16 cellular contexts compared by ENCODE assay signal in genomic region chr2:12284487-12284886, GRCh38.
A peak's percentile ranks its signal among the peaks of the same experiment; 100 is the strongest.
DNase-seq lines count a peak whose midpoint lies in the region; ATAC-seq and TF ChIP-seq lines count a peak whose summit lies in the region.
"Had no signal": no experiment of that assay in that cellular context is flagged by ENCODE, and none has a peak within 500 bp of the region (broad histone marks: within the 10 kb centered on the region; RNA-seq: fewer than 3 reads in every experiment).

No MANE protein-coding gene starts in this region.

- peaks cover 18% of the 10 kb centered on the region for H3K4me1 ChIP-seq in vagina
- H3K4me1 ChIP-seq: body of pancreas, pancreas, thyroid gland had no signal

- no peaks in the 10 kb centered on the region for H3K36me3 ChIP-seq in vagina
- H3K36me3 ChIP-seq: pancreas, thyroid gland had no signal

- no peaks in the 10 kb centered on the region for H3K9me3 ChIP-seq in vagina
- H3K9me3 ChIP-seq: body of pancreas, pancreas, thyroid gland had no signal

- no peaks in the 10 kb centered on the region for H3K9me3 Mint-ChIP-seq in activated naive CD8-positive, alpha-beta T cell treated with anti-CD3 and anti-CD28 coated beads, Interleukin-2, amount 50 U/mL, for 24 hours
- no peaks in the 10 kb centered on the region for H3K9me3 Mint-ChIP-seq in activated naive CD8-positive, alpha-beta T cell treated with anti-CD3 and anti-CD28 coated beads for 36 hours

- intact Hi-C loops in left ventricle myocardium superior (cut with micrococcal nuclease): no loop called here
- intact Hi-C loops in vagina (cut with DNase I): no loop called here

- ATAC-seq in activated naive CD8-positive, alpha-beta T cell treated with anti-CD3 and anti-CD28 coated beads, Interleukin-2, amount 50 U/mL, for 24 hours: peak; percentile 76
- ATAC-seq in GM18867 (IDR thresholded peaks at IDR 0.05; ENCODE audit: unreplicated experiment) (no peak), left ventricle myocardium superior (no peak), GM18858 (IDR thresholded peaks at IDR 0.05; ENCODE audit: unreplicated experiment) (no peak)
- ATAC-seq: body of pancreas, pancreas had no signal

- H3K4me3 ChIP-seq in vagina: no peak overlapping the region
- H3K4me3 ChIP-seq: body of pancreas, pancreas, thyroid gland had no signal

- H3K27ac Mint-ChIP-seq in activated naive CD8-positive, alpha-beta T cell treated with anti-CD3 and anti-CD28 coated beads, Interleukin-2, amount 50 U/mL, for 24 hours: peak overlapping the region; percentile 70
- no peak overlapping the region for H3K27ac Mint-ChIP-seq in activated naive CD8-positive, alpha-beta T cell treated with anti-CD3 and anti-CD28 coated beads for 36 hours

- H3K4me3 Mint-ChIP-seq in activated naive CD8-positive, alpha-beta T cell treated with anti-CD3 and anti-CD28 coated beads, Interleukin-2, amount 50 U/mL, for 24 hours: no peak overlapping the region
- no peak overlapping the region for H3K4me3 Mint-ChIP-seq in activated naive CD8-positive, alpha-beta T cell treated with anti-CD3 and anti-CD28 coated beads for 36 hours

- no peak for TF ChIP-seq POLR2A in vagina (IDR thresholded peaks at IDR 0.05)

- no peaks in the 10 kb centered on the region for H3K36me3 Mint-ChIP-seq in activated naive CD8-positive, alpha-beta T cell treated with anti-CD3 and anti-CD28 coated beads, Interleukin-2, amount 50 U/mL, for 24 hours (ENCODE audit: low read depth)
- H3K36me3 Mint-ChIP-seq in activated naive CD8-positive, alpha-beta T cell treated with anti-CD3 and anti-CD28 coated beads for 36 hours: no peaks in the 10 kb centered on the region

- DNase-seq in activated naive CD8-positive, alpha-beta T cell treated with anti-CD3 and anti-CD28 coated beads, Interleukin-2, amount 50 U/mL, for 24 hours: no peak
- DNase-seq in activated naive CD8-positive, alpha-beta T cell treated with anti-CD3 and anti-CD28 coated beads for 36 hours: no peak
- DNase-seq in RPMI7951 (ENCODE audit: low read depth) (peak; percentile 77), epithelial cell of prostate (ENCODE audit: low read depth, low spot score) (peak; percentile 10), left ventricle myocardium superior (no peak), vagina (ENCODE audit: extremely low spot score in 2 of 2) (no peak)
- DNase-seq: activated CD4-positive, CD25-positive, alpha-beta regulatory T cell; body of pancreas; DMS153; effector CD8-positive, alpha-beta T cell; NCI-H1105 treated with DMSO at 0.1 percent for 48 hours; NCI-H2227 treated with DMSO at 0.1 percent for 48 hours; pancreas; thyroid gland had no signal

- no peak for TF ChIP-seq CTCF in vagina (IDR thresholded peaks at IDR 0.05)

- peaks cover 3% of the 10 kb centered on the region for H3K27me3 Mint-ChIP-seq in activated naive CD8-positive, alpha-beta T cell treated with anti-CD3 and anti-CD28 coated beads, Interleukin-2, amount 50 U/mL, for 24 hours
- H3K27me3 Mint-ChIP-seq in activated naive CD8-positive, alpha-beta T cell treated with anti-CD3 and anti-CD28 coated beads for 36 hours: no peaks in the 10 kb centered on the region

- H3K27me3 ChIP-seq in vagina: no peaks in the 10 kb centered on the region
- H3K27me3 ChIP-seq: body of pancreas, pancreas, thyroid gland had no signal

- peaks cover 25% of the 10 kb centered on the region for H3K4me1 Mint-ChIP-seq in activated naive CD8-positive, alpha-beta T cell treated with anti-CD3 and anti-CD28 coated beads, Interleukin-2, amount 50 U/mL, for 24 hours
- H3K4me1 Mint-ChIP-seq in activated naive CD8-positive, alpha-beta T cell treated with anti-CD3 and anti-CD28 coated beads for 36 hours: peaks cover 20% of the 10 kb centered on the region

- H3K27ac ChIP-seq in epithelial cell of prostate (no peak overlapping the region), vagina (no peak overlapping the region)
- H3K27ac ChIP-seq: body of pancreas, pancreas, thyroid gland had no signal

Comparison
In these comparisons a context has a peak if more than half of its experiments do, and no peak if none do; other contexts are left out.
1. DNase-seq: peak in RPMI7951 (single experiment) and epithelial cell of prostate (single experiment); none in activated naive CD8-positive, alpha-beta T cell treated with anti-CD3 and anti-CD28 coated beads, Interleukin-2, amount 50 U/mL, for 24 hours (single experiment), activated naive CD8-positive, alpha-beta T cell treated with anti-CD3 and anti-CD28 coated beads for 36 hours (single experiment), left ventricle myocardium superior (single experiment) and vagina (0 of 2).